Comparison of ENCODE assay signal across 19 cellular contexts in the genomic region with DNA sequence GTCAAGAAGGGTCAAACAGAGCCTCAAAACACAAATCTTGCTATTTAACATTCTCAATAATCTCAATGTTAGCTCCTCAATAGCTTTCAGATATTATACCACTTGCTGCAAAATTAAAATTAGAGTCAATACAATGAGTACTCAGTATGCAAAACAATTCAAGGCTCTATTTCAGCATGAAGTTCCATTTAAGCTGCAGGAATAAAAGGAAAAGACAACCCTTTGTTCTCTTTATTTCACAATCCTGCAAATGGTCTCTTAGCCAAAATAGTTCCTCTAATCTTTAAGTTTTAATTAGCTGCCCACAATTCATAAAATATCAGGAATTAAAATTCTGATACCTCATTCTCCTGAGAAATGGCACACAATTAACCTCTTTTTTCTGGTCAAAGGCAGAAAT. TPM values are rescaled to one million over a fixed set of nuclear protein-coding genes. Genes with fewer than 3 reads are reported as not detected.
A peak's percentile ranks its signal among the peaks of the same experiment; 100 is the strongest.
DNase-seq lines count a peak whose midpoint lies in the region; ATAC-seq lines count a peak whose summit lies in the region.
"Had no signal": no experiment of that assay in that cellular context is flagged by ENCODE, and none has a peak within 500 bp of the region (broad histone marks: within the 10 kb centered on the region; RNA-seq: fewer than 3 reads in every experiment).

No MANE protein-coding gene starts in this region.

- DNase-seq in NCI-H526 (lab: John Stamatoyannopoulos, UW) (peak; percentile 56 to 70), SK-MEL-5 (ENCODE audit: low read depth, low spot score) (peak; percentile 66), pons (ENCODE audit: low spot score) (peak; percentile 33), DMS 273 treated with DMSO at 0.1 percent for 48 hours (lab: John Stamatoyannopoulos, UW) (no peak), NCI-H187 (lab: John Stamatoyannopoulos, UW) (no peak)
- DNase-seq: C1 segment of cervical spinal cord; Caco-2; CD4-positive, alpha-beta memory T cell; DMS79; EL; GDM1; H9 had no signal

- no peak for ATAC-seq in GM18868 (IDR thresholded peaks at IDR 0.05; ENCODE audit: unreplicated experiment)
- ATAC-seq: GM12878, GM23338, HCT116 had no signal

- in situ Hi-C loops in SK-MEL-5 (cut with HindIII; ENCODE audit: low pct_unique_long_range_greater_than_20kb, low sequenced_read_pairs), result no loop called here

RNA-seq across cellular contexts. Expression of gene DCT, which starts 40.5 kb away (rescaled TPM):
- total RNA-seq in SK-MEL-5 (2014; rRNA removed; shearing (Covaris generic)), result 1,230 and 1,300 TPM in 2 replicates
- polyA plus RNA-seq in SK-MEL-5 (2015; cell fraction: cytosol; rRNA removed), result 598 and 758 TPM in 2 replicates
- polyA plus RNA-seq in SK-MEL-5 (2015; cell fraction: nucleus; rRNA removed), result 4,228 and 4,930 TPM in 2 replicates
- total RNA-seq: A172, A673, Caco-2, GM12878, H9 had no signal
- polyA plus RNA-seq: BJ, GM23338 had no signal

Comparison
In these comparisons a context has a peak if more than half of its experiments do, and no peak if none do; other contexts are left out.
1. DNase-seq: peak in NCI-H526 (2 of 2), SK-MEL-5 (single experiment) and pons (single experiment); none in DMS 273 treated with DMSO at 0.1 percent for 48 hours (single experiment) and NCI-H187 (0 of 2).